ENCODE assay signal across 20 cellular contexts in the genomic region with DNA sequence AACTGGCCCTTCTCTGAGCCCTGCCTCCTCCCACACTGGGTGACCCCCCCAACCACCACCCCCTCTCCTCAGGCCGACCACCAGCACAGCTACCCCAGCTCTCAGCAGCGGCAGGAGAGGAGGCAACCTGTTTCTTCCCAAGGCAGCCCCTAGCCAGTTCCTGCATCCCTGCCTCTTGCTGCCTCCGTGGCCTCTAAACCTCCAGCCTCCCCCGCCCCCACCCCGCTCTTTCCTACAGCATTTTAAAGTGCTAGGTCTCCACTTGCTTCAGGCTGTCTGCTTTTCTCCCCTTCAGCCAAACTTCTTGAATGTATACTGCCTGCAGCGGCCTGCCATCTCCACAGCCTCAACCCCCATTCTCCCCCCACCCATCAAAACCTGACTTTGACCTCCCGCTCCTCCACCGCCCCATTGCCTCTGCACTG.
"Had no signal": no experiment of that assay in that cellular context is flagged by ENCODE, and none has a peak within 500 bp of the region (broad histone marks: within the 10 kb centered on the region; RNA-seq: fewer than 3 reads in every experiment).

No MANE protein-coding gene starts in this region.

- H3K4me3 ChIP-seq: ascending aorta, breast epithelium, hepatocyte, lower lobe of right lung, skin epidermis, suprapubic skin had no signal

- H3K27me3 ChIP-seq: ascending aorta, breast epithelium, hepatocyte, suprapubic skin had no signal

- H3K4me3 Mint-ChIP-seq: activated CD4-positive, alpha-beta T cell treated with anti-CD3 and anti-CD28 coated beads, Interleukin-2, amount 10 ng/mL, durations not matched to agents 24 days and 14 days; activated naive CD4-positive, alpha-beta T cell treated with anti-CD3 and anti-CD28 coated beads, Interleukin-2, amount 50 U/mL, for 24 hours; activated T-cell treated with anti-CD3 and anti-CD28 coated beads, Interleukin-2, amount 50 U/mL, for 72 hours; dendritic cell treated with granulocyte-macrophage colony-stimulating factor and Interleukin-4, amounts not matched to agents 40 ng/mL and 50 ng/mL, for 4 days; naive thymus-derived CD8-positive, alpha-beta T cell; stimulated activated naive CD8-positive, alpha-beta T cell treated with anti-CD3 and anti-CD28 coated beads, Interleukin-15, Interleukin-2, amounts not matched to agents 100 ng/mL and 50 ng/mL, for 24 hours; type B pancreatic cell had no signal

- H3K4me2 ChIP-seq: hepatocyte had no signal

- H3K9me3 Mint-ChIP-seq: activated CD4-positive, alpha-beta T cell treated with anti-CD3 and anti-CD28 coated beads, Interleukin-2, amount 10 ng/mL, durations not matched to agents 24 days and 14 days; activated naive CD4-positive, alpha-beta T cell treated with anti-CD3 and anti-CD28 coated beads, Interleukin-2, amount 50 U/mL, for 24 hours; activated T-cell treated with anti-CD3 and anti-CD28 coated beads, Interleukin-2, amount 50 U/mL, for 72 hours; dendritic cell treated with granulocyte-macrophage colony-stimulating factor and Interleukin-4, amounts not matched to agents 40 ng/mL and 50 ng/mL, for 4 days; naive thymus-derived CD8-positive, alpha-beta T cell; stimulated activated naive CD8-positive, alpha-beta T cell treated with anti-CD3 and anti-CD28 coated beads, Interleukin-15, Interleukin-2, amounts not matched to agents 100 ng/mL and 50 ng/mL, for 24 hours had no signal

- H3K9me3 ChIP-seq: ascending aorta, breast epithelium, lower lobe of right lung, suprapubic skin had no signal

- DNase-seq: activated CD4-positive, alpha-beta T cell treated with anti-CD3 and anti-CD28 coated beads, Interleukin-2, amount 10 ng/mL, durations not matched to agents 24 days and 14 days; activated gamma-delta T cell; activated T-cell treated with anti-CD3 and anti-CD28 coated beads, Interleukin-2, amount 50 U/mL, for 72 hours; effector memory CD4-positive, alpha-beta T cell; foreskin fibroblast; lower lobe of right lung; naive thymus-derived CD8-positive, alpha-beta T cell; nucleus accumbens; right cardiac atrium; T-helper 1 cell; T1000 had no signal

- H3K4me1 ChIP-seq: ascending aorta, breast epithelium, suprapubic skin had no signal

- H3K27ac Mint-ChIP-seq: activated CD4-positive, alpha-beta T cell treated with anti-CD3 and anti-CD28 coated beads, Interleukin-2, amount 10 ng/mL, durations not matched to agents 24 days and 14 days; activated naive CD4-positive, alpha-beta T cell treated with anti-CD3 and anti-CD28 coated beads, Interleukin-2, amount 50 U/mL, for 24 hours; activated T-cell treated with anti-CD3 and anti-CD28 coated beads, Interleukin-2, amount 50 U/mL, for 72 hours; dendritic cell treated with granulocyte-macrophage colony-stimulating factor and Interleukin-4, amounts not matched to agents 40 ng/mL and 50 ng/mL, for 4 days; stimulated activated naive CD8-positive, alpha-beta T cell treated with anti-CD3 and anti-CD28 coated beads, Interleukin-15, Interleukin-2, amounts not matched to agents 100 ng/mL and 50 ng/mL, for 24 hours; type B pancreatic cell had no signal

- ATAC-seq: activated T-cell treated with anti-CD3 and anti-CD28 coated beads, Interleukin-2, amount 50 U/mL, for 72 hours; lower lobe of right lung; naive thymus-derived CD8-positive, alpha-beta T cell had no signal

- H3K36me3 Mint-ChIP-seq: activated naive CD4-positive, alpha-beta T cell treated with anti-CD3 and anti-CD28 coated beads, Interleukin-2, amount 50 U/mL, for 24 hours; naive thymus-derived CD8-positive, alpha-beta T cell; type B pancreatic cell had no signal

- H3K36me3 ChIP-seq: breast epithelium had no signal

- H3K27ac ChIP-seq: ascending aorta, breast epithelium, hepatocyte, lower lobe of right lung, skin epidermis, suprapubic skin had no signal

- H3K27me3 Mint-ChIP-seq: activated naive CD4-positive, alpha-beta T cell treated with anti-CD3 and anti-CD28 coated beads, Interleukin-2, amount 50 U/mL, for 24 hours; stimulated activated naive CD8-positive, alpha-beta T cell treated with anti-CD3 and anti-CD28 coated beads, Interleukin-15, Interleukin-2, amounts not matched to agents 100 ng/mL and 50 ng/mL, for 24 hours had no signal
